In the genomic region with DNA sequence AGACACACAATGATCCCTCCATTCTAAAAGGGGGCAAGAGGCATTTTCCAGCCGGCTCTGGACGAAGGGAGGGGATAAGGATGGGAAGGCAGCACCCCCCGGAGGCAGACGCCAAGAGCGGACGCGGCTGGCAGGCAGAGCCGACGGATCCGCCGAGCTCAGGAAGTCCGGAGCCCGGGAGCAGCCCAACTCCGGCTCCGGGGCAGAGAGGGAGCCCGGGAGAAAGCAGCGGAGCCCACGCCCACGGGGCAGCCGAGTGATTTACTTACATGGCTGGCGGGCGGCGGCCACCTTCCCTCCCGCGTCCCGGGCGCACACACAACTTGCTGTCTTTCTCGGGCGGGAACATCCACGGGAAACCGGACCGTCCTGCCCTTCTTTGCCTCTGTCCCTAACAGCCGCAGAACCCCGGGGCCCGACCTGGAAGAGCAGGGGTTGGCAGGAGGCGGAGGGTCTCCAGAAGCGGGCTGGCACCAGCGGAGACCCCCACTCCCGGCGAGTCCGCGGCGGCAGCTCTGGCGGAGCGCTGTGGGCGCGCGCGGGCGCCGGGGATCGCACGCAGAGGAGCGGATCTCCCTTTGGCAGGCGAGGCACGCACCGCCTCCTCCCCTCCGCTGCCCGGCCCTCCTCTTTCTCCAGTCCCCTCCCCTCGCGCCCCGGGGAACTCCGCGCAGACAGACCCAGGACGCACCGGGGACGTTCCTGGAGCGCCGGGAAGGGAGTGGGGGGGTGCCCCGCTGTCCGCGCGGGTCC, we compare ENCODE assay signal across 1 cellular context.
TF ChIP-seq lines count a peak whose summit lies in the region.

A gene (minus strand): TSS at position 580 of the 753 bp plus-strand sequence.

TF ChIP-seq in HepG2, 621 proteins besides CTCF, POLR2A, EP300 and RAD21 (continued from another document):
- TF ChIP-seq, protein P1, sequence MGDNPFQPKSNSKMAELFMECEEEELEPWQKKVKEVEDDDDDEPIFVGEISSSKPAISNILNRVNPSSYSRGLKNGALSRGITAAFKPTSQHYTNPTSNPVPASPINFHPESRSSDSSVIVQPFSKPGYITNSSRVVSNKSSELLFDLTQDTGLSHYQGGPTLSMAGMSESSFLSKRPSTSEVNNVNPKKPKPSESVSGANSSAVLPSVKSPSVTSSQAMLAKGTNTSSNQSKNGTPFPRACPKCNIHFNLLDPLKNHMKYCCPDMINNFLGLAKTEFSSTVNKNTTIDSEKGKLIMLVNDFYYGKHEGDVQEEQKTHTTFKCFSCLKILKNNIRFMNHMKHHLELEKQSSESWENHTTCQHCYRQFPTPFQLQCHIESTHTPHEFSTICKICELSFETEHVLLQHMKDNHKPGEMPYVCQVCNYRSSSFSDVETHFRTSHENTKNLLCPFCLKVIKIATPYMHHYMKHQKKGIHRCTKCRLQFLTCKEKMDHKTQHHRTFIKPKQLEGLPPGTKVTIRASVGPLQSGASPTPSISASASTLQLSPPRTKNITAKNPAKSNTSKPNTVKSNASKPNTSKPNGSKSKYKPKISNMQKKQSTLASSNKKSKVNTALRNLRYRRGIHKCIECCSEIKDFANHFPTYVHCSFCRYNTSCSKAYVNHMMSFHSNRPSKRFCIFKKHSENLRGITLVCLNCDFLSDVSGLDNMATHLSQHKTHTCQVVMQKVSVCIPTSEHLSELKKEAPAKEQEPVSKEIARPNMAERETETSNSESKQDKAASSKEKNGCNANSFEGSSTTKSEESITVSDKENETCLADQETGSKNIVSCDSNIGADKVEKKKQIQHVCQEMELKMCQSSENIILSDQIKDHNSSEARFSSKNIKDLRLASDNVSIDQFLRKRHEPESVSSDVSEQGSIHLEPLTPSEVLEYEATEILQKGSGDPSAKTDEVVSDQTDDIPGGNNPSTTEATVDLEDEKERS (CRISPR knock-in tag; IDR thresholded peaks at IDR 0.05): no peak
- TF ChIP-seq ZNF747 (CRISPR knock-in tag; IDR thresholded peaks at IDR 0.05; ENCODE audit: borderline replicate concordance) (no peak), SOX6 (IDR thresholded peaks at IDR 0.05) (no peak), SOX6 (CRISPR knock-in tag; IDR thresholded peaks at IDR 0.05) (0 out of 2 replicates have a peak, but pooled peaks have one; percentile 9), MAFG (CRISPR knock-in tag; IDR thresholded peaks at IDR 0.05) (no peak), NRL (CRISPR knock-in tag; IDR thresholded peaks at IDR 0.05; ENCODE audit: borderline replicate concordance) (0 out of 2 replicates have a peak, but pooled peaks have one; percentile 24), ZNF746 (CRISPR knock-in tag; IDR thresholded peaks at IDR 0.05) (no peak), ZFP41 (CRISPR knock-in tag; IDR thresholded peaks at IDR 0.05; ENCODE audit: borderline replicate concordance) (no peak), FOXC1 (CRISPR knock-in tag; IDR thresholded peaks at IDR 0.05; ENCODE audit: borderline replicate concordance) (no peak), ZNF577 (CRISPR knock-in tag; IDR thresholded peaks at IDR 0.05; ENCODE audit: borderline replicate concordance, low read depth) (no peak), ZNF749 (CRISPR knock-in tag; IDR thresholded peaks at IDR 0.05; ENCODE audit: borderline replicate concordance) (no peak), SRSF1 (optimal IDR thresholded peaks at IDR 0.05; ENCODE audit: low read depth, low read length) (peak; percentile 34), KLF9 (CRISPR knock-in tag; IDR thresholded peaks at IDR 0.05; ENCODE audit: low read depth) (no peak), HNRNPLL (IDR thresholded peaks at IDR 0.05; ENCODE audit: low read depth, low read length, poor library complexity, severe bottlenecking) (peak; percentile 71), GABPB1 (CRISPR knock-in tag; IDR thresholded peaks at IDR 0.05) (peak; percentile 29; the same call in 1 of the 2 replicates), EZH2 (conservative IDR thresholded peaks at IDR 0.05; ENCODE audit: low read depth, low read length) (0 out of 2 replicates have a peak, but pooled peaks have one; percentile 59)
- TF ChIP-seq, protein P2, sequence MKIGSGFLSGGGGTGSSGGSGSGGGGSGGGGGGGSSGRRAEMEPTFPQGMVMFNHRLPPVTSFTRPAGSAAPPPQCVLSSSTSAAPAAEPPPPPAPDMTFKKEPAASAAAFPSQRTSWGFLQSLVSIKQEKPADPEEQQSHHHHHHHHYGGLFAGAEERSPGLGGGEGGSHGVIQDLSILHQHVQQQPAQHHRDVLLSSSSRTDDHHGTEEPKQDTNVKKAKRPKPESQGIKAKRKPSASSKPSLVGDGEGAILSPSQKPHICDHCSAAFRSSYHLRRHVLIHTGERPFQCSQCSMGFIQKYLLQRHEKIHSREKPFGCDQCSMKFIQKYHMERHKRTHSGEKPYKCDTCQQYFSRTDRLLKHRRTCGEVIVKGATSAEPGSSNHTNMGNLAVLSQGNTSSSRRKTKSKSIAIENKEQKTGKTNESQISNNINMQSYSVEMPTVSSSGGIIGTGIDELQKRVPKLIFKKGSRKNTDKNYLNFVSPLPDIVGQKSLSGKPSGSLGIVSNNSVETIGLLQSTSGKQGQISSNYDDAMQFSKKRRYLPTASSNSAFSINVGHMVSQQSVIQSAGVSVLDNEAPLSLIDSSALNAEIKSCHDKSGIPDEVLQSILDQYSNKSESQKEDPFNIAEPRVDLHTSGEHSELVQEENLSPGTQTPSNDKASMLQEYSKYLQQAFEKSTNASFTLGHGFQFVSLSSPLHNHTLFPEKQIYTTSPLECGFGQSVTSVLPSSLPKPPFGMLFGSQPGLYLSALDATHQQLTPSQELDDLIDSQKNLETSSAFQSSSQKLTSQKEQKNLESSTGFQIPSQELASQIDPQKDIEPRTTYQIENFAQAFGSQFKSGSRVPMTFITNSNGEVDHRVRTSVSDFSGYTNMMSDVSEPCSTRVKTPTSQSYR (CRISPR knock-in tag; IDR thresholded peaks at IDR 0.05; ENCODE audit: borderline replicate concordance): no peak
- TF ChIP-seq, protein P3, sequence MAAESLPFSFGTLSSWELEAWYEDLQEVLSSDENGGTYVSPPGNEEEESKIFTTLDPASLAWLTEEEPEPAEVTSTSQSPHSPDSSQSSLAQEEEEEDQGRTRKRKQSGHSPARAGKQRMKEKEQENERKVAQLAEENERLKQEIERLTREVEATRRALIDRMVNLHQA (CRISPR knock-in tag; IDR thresholded peaks at IDR 0.05): no peak
- TF ChIP-seq, protein P4, sequence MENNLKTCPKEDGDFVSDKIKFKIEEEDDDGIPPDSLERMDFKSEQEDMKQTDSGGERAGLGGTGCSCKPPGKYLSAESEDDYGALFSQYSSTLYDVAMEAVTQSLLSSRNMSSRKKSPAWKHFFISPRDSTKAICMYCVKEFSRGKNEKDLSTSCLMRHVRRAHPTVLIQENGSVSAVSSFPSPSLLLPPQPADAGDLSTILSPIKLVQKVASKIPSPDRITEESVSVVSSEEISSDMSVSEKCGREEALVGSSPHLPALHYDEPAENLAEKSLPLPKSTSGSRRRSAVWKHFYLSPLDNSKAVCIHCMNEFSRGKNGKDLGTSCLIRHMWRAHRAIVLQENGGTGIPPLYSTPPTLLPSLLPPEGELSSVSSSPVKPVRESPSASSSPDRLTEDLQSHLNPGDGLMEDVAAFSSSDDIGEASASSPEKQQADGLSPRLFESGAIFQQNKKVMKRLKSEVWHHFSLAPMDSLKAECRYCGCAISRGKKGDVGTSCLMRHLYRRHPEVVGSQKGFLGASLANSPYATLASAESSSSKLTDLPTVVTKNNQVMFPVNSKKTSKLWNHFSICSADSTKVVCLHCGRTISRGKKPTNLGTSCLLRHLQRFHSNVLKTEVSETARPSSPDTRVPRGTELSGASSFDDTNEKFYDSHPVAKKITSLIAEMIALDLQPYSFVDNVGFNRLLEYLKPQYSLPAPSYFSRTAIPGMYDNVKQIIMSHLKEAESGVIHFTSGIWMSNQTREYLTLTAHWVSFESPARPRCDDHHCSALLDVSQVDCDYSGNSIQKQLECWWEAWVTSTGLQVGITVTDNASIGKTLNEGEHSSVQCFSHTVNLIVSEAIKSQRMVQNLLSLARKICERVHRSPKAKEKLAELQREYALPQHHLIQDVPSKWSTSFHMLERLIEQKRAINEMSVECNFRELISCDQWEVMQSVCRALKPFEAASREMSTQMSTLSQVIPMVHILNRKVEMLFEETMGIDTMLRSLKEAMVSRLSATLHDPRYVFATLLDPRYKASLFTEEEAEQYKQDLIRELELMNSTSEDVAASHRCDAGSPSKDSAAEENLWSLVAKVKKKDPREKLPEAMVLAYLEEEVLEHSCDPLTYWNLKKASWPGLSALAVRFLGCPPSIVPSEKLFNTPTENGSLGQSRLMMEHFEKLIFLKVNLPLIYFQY (CRISPR knock-in tag; IDR thresholded peaks at IDR 0.05; ENCODE audit: borderline replicate concordance): no peak
- TF ChIP-seq, protein P5, sequence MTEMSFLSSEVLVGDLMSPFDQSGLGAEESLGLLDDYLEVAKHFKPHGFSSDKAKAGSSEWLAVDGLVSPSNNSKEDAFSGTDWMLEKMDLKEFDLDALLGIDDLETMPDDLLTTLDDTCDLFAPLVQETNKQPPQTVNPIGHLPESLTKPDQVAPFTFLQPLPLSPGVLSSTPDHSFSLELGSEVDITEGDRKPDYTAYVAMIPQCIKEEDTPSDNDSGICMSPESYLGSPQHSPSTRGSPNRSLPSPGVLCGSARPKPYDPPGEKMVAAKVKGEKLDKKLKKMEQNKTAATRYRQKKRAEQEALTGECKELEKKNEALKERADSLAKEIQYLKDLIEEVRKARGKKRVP (CRISPR knock-in tag; IDR thresholded peaks at IDR 0.05): no peak
- TF ChIP-seq, protein P6, sequence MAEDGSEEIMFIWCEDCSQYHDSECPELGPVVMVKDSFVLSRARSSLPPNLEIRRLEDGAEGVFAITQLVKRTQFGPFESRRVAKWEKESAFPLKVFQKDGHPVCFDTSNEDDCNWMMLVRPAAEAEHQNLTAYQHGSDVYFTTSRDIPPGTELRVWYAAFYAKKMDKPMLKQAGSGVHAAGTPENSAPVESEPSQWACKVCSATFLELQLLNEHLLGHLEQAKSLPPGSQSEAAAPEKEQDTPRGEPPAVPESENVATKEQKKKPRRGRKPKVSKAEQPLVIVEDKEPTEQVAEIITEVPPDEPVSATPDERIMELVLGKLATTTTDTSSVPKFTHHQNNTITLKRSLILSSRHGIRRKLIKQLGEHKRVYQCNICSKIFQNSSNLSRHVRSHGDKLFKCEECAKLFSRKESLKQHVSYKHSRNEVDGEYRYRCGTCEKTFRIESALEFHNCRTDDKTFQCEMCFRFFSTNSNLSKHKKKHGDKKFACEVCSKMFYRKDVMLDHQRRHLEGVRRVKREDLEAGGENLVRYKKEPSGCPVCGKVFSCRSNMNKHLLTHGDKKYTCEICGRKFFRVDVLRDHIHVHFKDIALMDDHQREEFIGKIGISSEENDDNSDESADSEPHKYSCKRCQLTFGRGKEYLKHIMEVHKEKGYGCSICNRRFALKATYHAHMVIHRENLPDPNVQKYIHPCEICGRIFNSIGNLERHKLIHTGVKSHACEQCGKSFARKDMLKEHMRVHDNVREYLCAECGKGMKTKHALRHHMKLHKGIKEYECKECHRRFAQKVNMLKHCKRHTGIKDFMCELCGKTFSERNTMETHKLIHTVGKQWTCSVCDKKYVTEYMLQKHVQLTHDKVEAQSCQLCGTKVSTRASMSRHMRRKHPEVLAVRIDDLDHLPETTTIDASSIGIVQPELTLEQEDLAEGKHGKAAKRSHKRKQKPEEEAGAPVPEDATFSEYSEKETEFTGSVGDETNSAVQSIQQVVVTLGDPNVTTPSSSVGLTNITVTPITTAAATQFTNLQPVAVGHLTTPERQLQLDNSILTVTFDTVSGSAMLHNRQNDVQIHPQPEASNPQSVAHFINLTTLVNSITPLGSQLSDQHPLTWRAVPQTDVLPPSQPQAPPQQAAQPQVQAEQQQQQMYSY (CRISPR knock-in tag; IDR thresholded peaks at IDR 0.05): peak; percentile 39; the same call in 1 of the 2 replicates
- TF ChIP-seq, protein P7, sequence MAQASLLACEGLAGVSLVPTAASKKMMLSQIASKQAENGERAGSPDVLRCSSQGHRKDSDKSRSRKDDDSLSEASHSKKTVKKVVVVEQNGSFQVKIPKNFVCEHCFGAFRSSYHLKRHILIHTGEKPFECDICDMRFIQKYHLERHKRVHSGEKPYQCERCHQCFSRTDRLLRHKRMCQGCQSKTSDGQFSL (CRISPR knock-in tag; IDR thresholded peaks at IDR 0.05): 0 out of 2 replicates have a peak, but pooled peaks have one; percentile 30
- TF ChIP-seq, protein P8, sequence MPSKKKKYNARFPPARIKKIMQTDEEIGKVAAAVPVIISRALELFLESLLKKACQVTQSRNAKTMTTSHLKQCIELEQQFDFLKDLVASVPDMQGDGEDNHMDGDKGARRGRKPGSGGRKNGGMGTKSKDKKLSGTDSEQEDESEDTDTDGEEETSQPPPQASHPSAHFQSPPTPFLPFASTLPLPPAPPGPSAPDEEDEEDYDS (CRISPR knock-in tag; IDR thresholded peaks at IDR 0.05): no peak
- TF ChIP-seq, protein P9, sequence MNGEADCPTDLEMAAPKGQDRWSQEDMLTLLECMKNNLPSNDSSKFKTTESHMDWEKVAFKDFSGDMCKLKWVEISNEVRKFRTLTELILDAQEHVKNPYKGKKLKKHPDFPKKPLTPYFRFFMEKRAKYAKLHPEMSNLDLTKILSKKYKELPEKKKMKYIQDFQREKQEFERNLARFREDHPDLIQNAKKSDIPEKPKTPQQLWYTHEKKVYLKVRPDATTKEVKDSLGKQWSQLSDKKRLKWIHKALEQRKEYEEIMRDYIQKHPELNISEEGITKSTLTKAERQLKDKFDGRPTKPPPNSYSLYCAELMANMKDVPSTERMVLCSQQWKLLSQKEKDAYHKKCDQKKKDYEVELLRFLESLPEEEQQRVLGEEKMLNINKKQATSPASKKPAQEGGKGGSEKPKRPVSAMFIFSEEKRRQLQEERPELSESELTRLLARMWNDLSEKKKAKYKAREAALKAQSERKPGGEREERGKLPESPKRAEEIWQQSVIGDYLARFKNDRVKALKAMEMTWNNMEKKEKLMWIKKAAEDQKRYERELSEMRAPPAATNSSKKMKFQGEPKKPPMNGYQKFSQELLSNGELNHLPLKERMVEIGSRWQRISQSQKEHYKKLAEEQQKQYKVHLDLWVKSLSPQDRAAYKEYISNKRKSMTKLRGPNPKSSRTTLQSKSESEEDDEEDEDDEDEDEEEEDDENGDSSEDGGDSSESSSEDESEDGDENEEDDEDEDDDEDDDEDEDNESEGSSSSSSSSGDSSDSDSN (CRISPR knock-in tag; IDR thresholded peaks at IDR 0.05): peak; percentile 60; the same call in 1 of the 2 replicates
- TF ChIP-seq, protein P10, sequence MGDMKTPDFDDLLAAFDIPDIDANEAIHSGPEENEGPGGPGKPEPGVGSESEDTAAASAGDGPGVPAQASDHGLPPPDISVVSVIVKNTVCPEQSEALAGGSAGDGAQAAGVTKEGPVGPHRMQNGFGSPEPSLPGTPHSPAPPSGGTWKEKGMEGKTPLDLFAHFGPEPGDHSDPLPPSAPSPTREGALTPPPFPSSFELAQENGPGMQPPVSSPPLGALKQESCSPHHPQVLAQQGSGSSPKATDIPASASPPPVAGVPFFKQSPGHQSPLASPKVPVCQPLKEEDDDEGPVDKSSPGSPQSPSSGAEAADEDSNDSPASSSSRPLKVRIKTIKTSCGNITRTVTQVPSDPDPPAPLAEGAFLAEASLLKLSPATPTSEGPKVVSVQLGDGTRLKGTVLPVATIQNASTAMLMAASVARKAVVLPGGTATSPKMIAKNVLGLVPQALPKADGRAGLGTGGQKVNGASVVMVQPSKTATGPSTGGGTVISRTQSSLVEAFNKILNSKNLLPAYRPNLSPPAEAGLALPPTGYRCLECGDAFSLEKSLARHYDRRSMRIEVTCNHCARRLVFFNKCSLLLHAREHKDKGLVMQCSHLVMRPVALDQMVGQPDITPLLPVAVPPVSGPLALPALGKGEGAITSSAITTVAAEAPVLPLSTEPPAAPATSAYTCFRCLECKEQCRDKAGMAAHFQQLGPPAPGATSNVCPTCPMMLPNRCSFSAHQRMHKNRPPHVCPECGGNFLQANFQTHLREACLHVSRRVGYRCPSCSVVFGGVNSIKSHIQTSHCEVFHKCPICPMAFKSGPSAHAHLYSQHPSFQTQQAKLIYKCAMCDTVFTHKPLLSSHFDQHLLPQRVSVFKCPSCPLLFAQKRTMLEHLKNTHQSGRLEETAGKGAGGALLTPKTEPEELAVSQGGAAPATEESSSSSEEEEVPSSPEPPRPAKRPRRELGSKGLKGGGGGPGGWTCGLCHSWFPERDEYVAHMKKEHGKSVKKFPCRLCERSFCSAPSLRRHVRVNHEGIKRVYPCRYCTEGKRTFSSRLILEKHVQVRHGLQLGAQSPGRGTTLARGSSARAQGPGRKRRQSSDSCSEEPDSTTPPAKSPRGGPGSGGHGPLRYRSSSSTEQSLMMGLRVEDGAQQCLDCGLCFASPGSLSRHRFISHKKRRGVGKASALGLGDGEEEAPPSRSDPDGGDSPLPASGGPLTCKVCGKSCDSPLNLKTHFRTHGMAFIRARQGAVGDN (CRISPR knock-in tag; IDR thresholded peaks at IDR 0.05): peak; percentile 23; the same call in 1 of the 2 replicates
TF ChIP-seq in HepG2: peak in this region for 11.
